In the genomic region with DNA sequence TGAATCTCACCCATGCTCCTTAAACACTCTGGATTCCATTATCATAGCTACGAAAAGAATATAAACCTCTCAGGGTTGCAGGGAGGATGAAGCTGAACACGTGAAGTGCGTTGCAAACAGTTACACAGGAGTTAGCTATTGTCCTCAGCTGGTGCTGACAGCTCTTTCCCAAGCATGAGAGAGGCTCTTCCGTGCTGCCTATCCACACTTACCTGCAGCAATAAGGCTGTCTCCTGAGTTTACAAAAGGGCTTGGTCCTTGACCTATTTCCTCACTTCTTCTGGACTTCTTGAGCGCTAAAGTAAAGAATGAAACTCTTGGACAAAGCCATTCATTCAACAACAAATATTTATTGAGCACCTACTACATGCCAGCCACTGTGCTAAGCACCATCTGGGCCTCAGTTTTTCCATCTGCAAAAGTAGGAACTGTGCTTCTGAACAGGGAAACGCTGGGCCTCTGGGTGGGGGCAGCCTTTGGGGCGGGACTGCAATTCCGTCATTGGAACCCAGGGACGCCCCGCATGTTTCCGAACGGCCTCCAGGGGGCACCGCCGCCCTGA, we compare ENCODE assay signal across 8 cellular contexts. TPM values are rescaled to one million over a fixed set of nuclear protein-coding genes. Genes with fewer than 3 reads are reported as not detected.
DNase-seq lines count a peak whose midpoint lies in the region; ATAC-seq and TF ChIP-seq lines count a peak whose summit lies in the region.

No MANE protein-coding gene starts in this region.

- H3K9ac ChIP-seq in HUES64 (ENCODE audit: low read depth, low read length): peak overlapping the region; percentile 83
- peak overlapping the region; percentile 93; the same call in 1 of the 2 replicates for H3K9ac ChIP-seq in iPS-20b (ENCODE audit: low read depth, low read length)

- peaks cover 25% of the 10 kb centered on the region for H3K4me1 Mint-ChIP-seq in brain

- peak overlapping the region; percentile 95 to 99 (median 98) for H3K27ac Mint-ChIP-seq in brain

- H3K27ac ChIP-seq in HUES64 (ENCODE audit: low read depth, low read length) (peak overlapping the region; percentile 97; the same call in 1 of the 2 replicates), iPS-20b (ENCODE audit: low read length) (no peak overlapping the region)

- no peak for TF ChIP-seq CTCF in brain (conservative IDR thresholded peaks at IDR 0.05)

- H3K9me3 Mint-ChIP-seq in brain: no peaks in the 10 kb centered on the region

- H3K4me1 ChIP-seq in HUES64 (ENCODE audit: insufficient read depth, low read length) (peaks cover 4% of the 10 kb centered on the region; the same call in 1 of the 2 replicates), iPS-20b (ENCODE audit: insufficient read depth, low read length) (0 out of 2 replicates have a peak, but pooled peaks cover 3% of the 10 kb centered on the region)

- 29% methylated on average over 14 of the region's 14 CpGs for WGBS in HUES64

- peaks cover 24% of the 10 kb centered on the region for H3K36me3 Mint-ChIP-seq in brain

- H3K9me3 ChIP-seq in HUES64 (ENCODE audit: insufficient read depth, low read depth, low read length): no peaks in the 10 kb centered on the region
- H3K9me3 ChIP-seq in iPS-20b (ENCODE audit: insufficient read depth, low read depth, low read length): no peaks in the 10 kb centered on the region

- no peak for ATAC-seq in HG02840 (IDR thresholded peaks at IDR 0.05; ENCODE audit: low FRiP score, unreplicated experiment)

- peak overlapping the region; percentile 90 to 94 (median 92) for H3K4me3 Mint-ChIP-seq in brain

- peak; percentile 69 for DNase-seq in NCI-H2029 (lab: John Stamatoyannopoulos, UW)
- no peak for DNase-seq in NCI-H2029 treated with DMSO at 0.1 percent for 48 hours (lab: John Stamatoyannopoulos, UW)
- peak; percentile 78 for DNase-seq in T-helper 22 cell (ENCODE audit: low read depth)
- peak; percentile 83 to 91 for DNase-seq in stimulated activated CD4-positive, alpha-beta T cell treated with anti-CD3 and anti-CD28 coated beads, Interleukin-12 subunit alpha, Interleukin-12 subunit beta, amount 100 ng/mL, for 24 hours (ENCODE audit: low read depth in 2 of 2)

- H3K4me3 ChIP-seq in HUES64 (ENCODE audit: low read length): peak overlapping the region; percentile 77
- peak overlapping the region; percentile 86 for H3K4me3 ChIP-seq in iPS-20b (ENCODE audit: low read length)

- H3K27me3 ChIP-seq in HUES64 (ENCODE audit: insufficient read depth, low read length) (no peaks in the 10 kb centered on the region), iPS-20b (ENCODE audit: insufficient read depth, low read length) (no peaks in the 10 kb centered on the region)

- H3K36me3 ChIP-seq in HUES64 (ENCODE audit: insufficient read depth, low read length) (peaks cover 8% of the 10 kb centered on the region), iPS-20b (ENCODE audit: insufficient read depth, low read depth, low read length) (peaks cover 7% of the 10 kb centered on the region)

- peaks cover 6% of the 10 kb centered on the region for H3K27me3 Mint-ChIP-seq in brain

RNA-seq across cellular contexts. Expression of gene ARL2, which starts 0.7 kb away (rescaled TPM):
- 156 TPM for polyA plus RNA-seq in HUES64 (2013, experiment 1 of 2)
- 189 TPM for polyA plus RNA-seq in HUES64 (2013, experiment 2 of 2)
- polyA plus RNA-seq in brain (ENCODE audit: insufficient read depth, low read depth, low replicate concordance): 209 TPM

RNA-seq across cellular contexts. Expression of gene SNX15, which starts 14.0 kb away (rescaled TPM):
- 15.4 TPM for polyA plus RNA-seq in HUES64 (2013, experiment 1 of 2)
- polyA plus RNA-seq in HUES64 (2013, experiment 2 of 2): 14.0 TPM
- polyA plus RNA-seq in brain (ENCODE audit: insufficient read depth, low read depth, low replicate concordance): 87.0 TPM

RNA-seq across cellular contexts. Expression of gene BATF2, which starts 16.4 kb away (rescaled TPM):
- polyA plus RNA-seq in HUES64 (2013, experiment 1 of 2): 0.60 TPM
- polyA plus RNA-seq in HUES64 (2013, experiment 2 of 2): 0.89 TPM
- 1.4 TPM for polyA plus RNA-seq in brain (ENCODE audit: insufficient read depth, low read depth, low replicate concordance)

RNA-seq across cellular contexts. Expression of gene SAC3D1, which starts 27.8 kb away (rescaled TPM):
- 16.9 TPM for polyA plus RNA-seq in HUES64 (2013, experiment 1 of 2)
- 16.3 TPM for polyA plus RNA-seq in HUES64 (2013, experiment 2 of 2)
- polyA plus RNA-seq in brain (ENCODE audit: insufficient read depth, low read depth, low replicate concordance): 44.9 TPM

RNA-seq across cellular contexts. Expression of gene MAJIN, which starts 41.3 kb away (rescaled TPM):
- polyA plus RNA-seq in HUES64 (2013, experiment 1 of 2): not detected
- polyA plus RNA-seq in HUES64 (2013, experiment 2 of 2): not detected
- not detected for polyA plus RNA-seq in brain (ENCODE audit: insufficient read depth, low read depth, low replicate concordance)
